ENCODE assay signal across 17 cellular contexts in genomic region chr4:62711575-62711974, GRCh38.
"Had no signal": no experiment of that assay in that cellular context is flagged by ENCODE, and none has a peak within 500 bp of the region (broad histone marks: within the 10 kb centered on the region; RNA-seq: fewer than 3 reads in every experiment).

No MANE protein-coding gene starts in this region.

- H3K27ac ChIP-seq: PC-9, Peyer's patch had no signal

- H3K27me3 ChIP-seq: Peyer's patch had no signal

- DNase-seq: KBM-7, NCI-H1092, NCI-H1105 treated with DMSO at 0.1 percent for 48 hours, NCI-H1417 treated with DMSO at 0.1 percent for 48 hours, NCI-H146, NCI-H1694 treated with DMSO at 0.1 percent for 48 hours, NCI-H1930, NCI-H2081, NCI-H2107, NCI-H2227 treated with DMSO at 0.1 percent for 48 hours, NCI-H524, NCI-H526 treated with DMSO at 0.1 percent for 48 hours, NCI-H748 treated with DMSO at 0.1 percent for 48 hours, PC-9, Peyer's patch, Right ventricle myocardium superior, SK-N-SH had no signal

- H3K36me3 ChIP-seq: Peyer's patch had no signal

- H3K9me2 ChIP-seq: SK-N-SH had no signal

- H2AFZ ChIP-seq: PC-9 had no signal

- H3K9me3 ChIP-seq: Peyer's patch, SK-N-SH had no signal

- H3K9ac ChIP-seq: SK-N-SH had no signal

- H3K4me2 ChIP-seq: PC-9, SK-N-SH had no signal

- H3K4me3 ChIP-seq: PC-9, Peyer's patch had no signal
